1 cellular context compared by ENCODE assay signal in genomic region chr17:43020030-43020621, GRCh38.
TF ChIP-seq lines count a peak whose summit lies in the region.

No MANE protein-coding gene starts in this region.

TF ChIP-seq in endothelial cell of umbilical vein, 7 proteins besides CTCF, POLR2A, EP300 and RAD21:
- TF ChIP-seq MYC (IDR thresholded peaks at IDR 0.05; ENCODE audit: low read depth, low read length) (no peak), JUN (IDR thresholded peaks at IDR 0.05; ENCODE audit: borderline replicate concordance, insufficient read depth, insufficient read length, low read depth) (no peak), POLR2AphosphoS5 (IDR thresholded peaks at IDR 0.05; ENCODE audit: insufficient read depth, low read depth, low read length) (peak; percentile 69), GATA2 (IDR thresholded peaks at IDR 0.05; ENCODE audit: insufficient read depth, insufficient read length, low read depth, low read length) (no peak), EZH2 (IDR thresholded peaks at IDR 0.05; ENCODE audit: borderline replicate concordance, low read depth, low read length, severe bottlenecking) (no peak)
TF ChIP-seq in endothelial cell of umbilical vein: peak in this region for 1.
